In the genomic region with DNA sequence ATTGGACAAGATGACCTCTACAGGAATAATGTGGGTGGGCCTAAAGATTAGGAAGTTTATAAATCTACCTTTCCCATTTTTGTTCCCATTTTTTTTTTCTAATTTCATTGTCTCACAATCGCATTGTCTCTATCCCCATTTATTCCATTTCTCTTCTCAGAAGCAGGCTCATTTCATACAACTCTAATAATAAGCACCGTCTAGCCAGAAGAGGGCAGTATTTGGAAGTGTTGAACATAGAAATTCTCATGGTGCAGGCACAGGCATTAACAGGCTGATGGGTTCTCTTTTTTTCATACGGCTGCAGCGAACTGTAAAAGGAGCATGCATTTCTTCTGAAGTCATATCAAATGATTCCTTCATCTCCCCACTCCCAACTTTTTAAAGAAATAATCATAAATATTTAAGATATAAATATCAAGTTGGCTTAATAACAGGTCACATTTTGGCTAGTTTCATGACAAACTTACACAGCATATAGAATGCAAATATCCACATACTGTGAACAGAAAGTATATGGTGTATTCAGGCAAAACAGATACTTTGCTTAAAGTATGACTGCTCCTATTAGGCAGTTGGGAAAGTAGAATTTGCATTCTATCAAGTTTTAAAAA, we compare ENCODE assay signal across 8 cellular contexts.
A peak's percentile ranks its signal among the peaks of the same experiment; 100 is the strongest.
DNase-seq lines count a peak whose midpoint lies in the region; ATAC-seq and TF ChIP-seq lines count a peak whose summit lies in the region.

No MANE protein-coding gene starts in this region.

- H3K4me1 ChIP-seq in ascending aorta (no peaks in the 10 kb centered on the region), hepatocyte (ENCODE audit: insufficient read depth) (no peaks in the 10 kb centered on the region)

- H3K9me2 ChIP-seq in hepatocyte (replicated peaks; ENCODE audit: insufficient read depth): no peaks in the 10 kb centered on the region

- no peak overlapping the region for H2AFZ ChIP-seq in hepatocyte

- no peak overlapping the region for H3K4me3 ChIP-seq in ascending aorta
- no peak overlapping the region for H3K4me3 ChIP-seq in hepatocyte

- DNase-seq in DMS79 (lab: John Stamatoyannopoulos, UW) (peak; percentile 9), NCI-H345 treated with DMSO at 0.1 percent for 48 hours (lab: John Stamatoyannopoulos, UW; ENCODE audit: unreplicated experiment) (peak; percentile 10), ascending aorta (ENCODE audit: low spot score in 2 of 2) (no peak), hepatocyte (ENCODE audit: low spot score) (peak; percentile 85), islet precursor cell (no peak)
- DNase-seq in stimulated activated naive CD8-positive, alpha-beta T cell treated with anti-CD3 and anti-CD28 coated beads, Interleukin-15, amount 100 ng/mL, for 72 hours: no peak

- no peaks in the 10 kb centered on the region for H3K79me2 ChIP-seq in hepatocyte

- H3K27me3 ChIP-seq in ascending aorta (no peaks in the 10 kb centered on the region), hepatocyte (no peaks in the 10 kb centered on the region)

- H3K4me2 ChIP-seq in hepatocyte: no peak overlapping the region

- peak; percentile 63 for ATAC-seq in GM19467 (IDR thresholded peaks at IDR 0.05; ENCODE audit: unreplicated experiment)
- ATAC-seq in HG03378 (IDR thresholded peaks at IDR 0.05; ENCODE audit: unreplicated experiment): peak; percentile 87
- peak; percentile 59 for ATAC-seq in stimulated activated naive CD8-positive, alpha-beta T cell treated with anti-CD3 and anti-CD28 coated beads, Interleukin-15, amount 100 ng/mL, for 72 hours

- peaks cover 60% of the 10 kb centered on the region for H3K27me3 Mint-ChIP-seq in stimulated activated naive CD8-positive, alpha-beta T cell treated with anti-CD3 and anti-CD28 coated beads, Interleukin-15, amount 100 ng/mL, for 72 hours

- no peak overlapping the region for H3K4me3 Mint-ChIP-seq in stimulated activated naive CD8-positive, alpha-beta T cell treated with anti-CD3 and anti-CD28 coated beads, Interleukin-15, amount 100 ng/mL, for 72 hours

- no peak overlapping the region for H3K27ac ChIP-seq in ascending aorta
- H3K27ac ChIP-seq in hepatocyte: no peak overlapping the region

- H4K20me1 ChIP-seq in hepatocyte (ENCODE audit: insufficient read depth, poor library complexity, severe bottlenecking): no peaks in the 10 kb centered on the region

- H3K27ac Mint-ChIP-seq in stimulated activated naive CD8-positive, alpha-beta T cell treated with anti-CD3 and anti-CD28 coated beads, Interleukin-15, amount 100 ng/mL, for 72 hours: no peak overlapping the region

- H3K4me1 Mint-ChIP-seq in stimulated activated naive CD8-positive, alpha-beta T cell treated with anti-CD3 and anti-CD28 coated beads, Interleukin-15, amount 100 ng/mL, for 72 hours: no peaks in the 10 kb centered on the region

- peak; percentile 43 to 71 (median 63) for TF ChIP-seq CTCF in ascending aorta (IDR thresholded peaks at IDR 0.05)
- TF ChIP-seq CTCF in hepatocyte (IDR thresholded peaks at IDR 0.05; ENCODE audit: poor library complexity): peak; percentile 77

- no peaks in the 10 kb centered on the region for H3K9me3 Mint-ChIP-seq in stimulated activated naive CD8-positive, alpha-beta T cell treated with anti-CD3 and anti-CD28 coated beads, Interleukin-15, amount 100 ng/mL, for 72 hours

- intact Hi-C loops in ascending aorta (cut with DNase I): loop anchor here (1.0 to 2.0 kb wide), 2 partner anchors 222 to 300 kb away; no protein-coding TSS in a partner anchor

- no peaks in the 10 kb centered on the region for H3K9me3 ChIP-seq in ascending aorta
- no peaks in the 10 kb centered on the region for H3K9me3 ChIP-seq in hepatocyte (ENCODE audit: low read depth)

- H3K36me3 ChIP-seq in ascending aorta: no peaks in the 10 kb centered on the region
- H3K36me3 ChIP-seq in hepatocyte (replicated peaks; ENCODE audit: insufficient read depth, low read depth): no peaks in the 10 kb centered on the region

- 18% methylated on average over 4 of the region's 4 CpGs for WGBS in hepatocyte (ENCODE audit: low lambda C conversion rate, missing lambda C conversion rate)

Comparison
In these comparisons a context has a peak if more than half of its experiments do, and no peak if none do; other contexts are left out.
1. DNase-seq: peak in DMS79 (single experiment), NCI-H345 treated with DMSO at 0.1 percent for 48 hours (single experiment) and hepatocyte (single experiment); none in ascending aorta (0 of 2), stimulated activated naive CD8-positive, alpha-beta T cell treated with anti-CD3 and anti-CD28 coated beads, Interleukin-15, amount 100 ng/mL, for 72 hours (0 of 2) and islet precursor cell (single experiment).
2. Peak in every context shown above with its lines, with median percentiles within 50 percentile points of each other: ATAC-seq.